In genomic region chr3:60274098-60274497, GRCh38 we compare ENCODE assay signal across 11 cellular contexts.
"Had no signal": no experiment of that assay in that cellular context is flagged by ENCODE, and none has a peak within 500 bp of the region (broad histone marks: within the 10 kb centered on the region; RNA-seq: fewer than 3 reads in every experiment).

No MANE protein-coding gene starts in this region.

- H2AFZ ChIP-seq: GM23248, GM23338 had no signal

- H3K36me3 ChIP-seq: HAP-1 had no signal

- H3K4me1 Mint-ChIP-seq: GM23338, H9 had no signal

- H3K9ac ChIP-seq: GM23248 had no signal

- H3K9me3 ChIP-seq: HAP-1 had no signal

- H3K27ac ChIP-seq: GM23248 had no signal

- H3K4me2 ChIP-seq: GM23338 had no signal

- ATAC-seq: GM23338, HCT116 had no signal

- DNase-seq: GM23248, GOT3, H7, H9, HCEC 1CT, HFFc6 had no signal

- H3K4me3 ChIP-seq: GM23248, GM23338, HAP-1 had no signal

- H3K27ac Mint-ChIP-seq: GM23338, H9, HFFc6 had no signal

- H3K4me3 Mint-ChIP-seq: GM23338, H9, HFFc6 had no signal

- H3K9me3 Mint-ChIP-seq: GM23338, H9 had no signal

- FAIRE-seq: H1, H54 had no signal
